Comparison of ENCODE assay signal across 9 cellular contexts in the genomic region with DNA sequence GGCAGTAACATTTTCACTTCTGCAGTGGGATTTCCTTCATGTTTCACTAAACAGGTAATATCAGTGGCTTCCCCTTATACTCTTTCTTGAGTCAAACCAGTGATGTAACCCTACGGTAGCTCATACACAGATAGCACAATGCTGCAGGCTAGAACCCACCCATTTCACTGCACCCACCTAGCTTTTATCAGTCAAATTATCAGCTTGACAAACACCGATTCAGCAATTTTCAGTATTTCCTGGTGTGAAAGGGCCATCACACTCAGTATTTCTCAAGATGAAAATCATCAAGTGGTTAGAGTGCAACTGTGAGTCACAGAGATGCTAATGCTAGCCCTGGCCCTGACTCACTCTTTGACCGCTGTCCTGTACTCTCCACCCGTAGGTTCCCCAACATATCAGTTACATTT.
A peak's percentile ranks its signal among the peaks of the same experiment; 100 is the strongest.
DNase-seq lines count a peak whose midpoint lies in the region; ATAC-seq and TF ChIP-seq lines count a peak whose summit lies in the region.
"Had no signal": no experiment of that assay in that cellular context is flagged by ENCODE, and none has a peak within 500 bp of the region (broad histone marks: within the 10 kb centered on the region; RNA-seq: fewer than 3 reads in every experiment).

No MANE protein-coding gene starts in this region.

- H3K4me1 ChIP-seq in ACC112 (ENCODE audit: control insufficient read depth, insufficient read depth, low read length, unreplicated experiment) = peaks cover 4% of the 10 kb centered on the region

- H3K4me3 ChIP-seq in ACC112 (ENCODE audit: low read depth, low read length) = no peak overlapping the region
- H3K4me3 ChIP-seq: cardiac muscle cell had no signal

- intact Hi-C loops in activated CD8-positive, alpha-beta T cell treated with anti-CD3 and anti-CD28 coated beads for 36 hours (cut with micrococcal nuclease) = loop anchor here (2.0 to 10.0 kb wide), 5 partner anchors 27 to 240 kb away; a partner anchor contains a TSS

- H2AFZ ChIP-seq in ACC112 (ENCODE audit: low read length, unreplicated experiment) = no peak overlapping the region

- DNase-seq in activated CD8-positive, alpha-beta T cell treated with anti-CD3 and anti-CD28 coated beads for 36 hours = peak; percentile 63
- DNase-seq in memory B cell (ENCODE audit: low spot score in 2 of 2) = no peak
- no peak for DNase-seq in SKM-1 (lab: John Stamatoyannopoulos, UW; ENCODE audit: unreplicated experiment)
- DNase-seq in COLO668 (lab: John Stamatoyannopoulos, UW; ENCODE audit: unreplicated experiment) = no peak
- DNase-seq in KG1 (lab: John Stamatoyannopoulos, UW) = no peak

- H3K27me3 Mint-ChIP-seq in activated CD8-positive, alpha-beta T cell treated with anti-CD3 and anti-CD28 coated beads for 36 hours = no peaks in the 10 kb centered on the region
- H3K27me3 Mint-ChIP-seq in memory B cell = no peaks in the 10 kb centered on the region

- ATAC-seq in GM18873 (IDR thresholded peaks at IDR 0.05; ENCODE audit: low FRiP score, unreplicated experiment) (peak; percentile 37), HG03354 (IDR thresholded peaks at IDR 0.05; ENCODE audit: poor library complexity, severe bottlenecking, unreplicated experiment) (peak; percentile 74), memory B cell (ENCODE audit: low read depth) (peak; percentile 70)
- ATAC-seq in activated CD8-positive, alpha-beta T cell treated with anti-CD3 and anti-CD28 coated beads for 36 hours = peak; percentile 72

- peaks cover 17% of the 10 kb centered on the region for H3K36me3 Mint-ChIP-seq in activated CD8-positive, alpha-beta T cell treated with anti-CD3 and anti-CD28 coated beads for 36 hours (ENCODE audit: low read depth)
- H3K36me3 Mint-ChIP-seq in memory B cell = no peaks in the 10 kb centered on the region

- TF ChIP-seq CTCF in activated CD8-positive, alpha-beta T cell treated with anti-CD3 and anti-CD28 coated beads for 36 hours (IDR thresholded peaks at IDR 0.05) = no peak

- peak overlapping the region; percentile 86 for H3K27ac Mint-ChIP-seq in activated CD8-positive, alpha-beta T cell treated with anti-CD3 and anti-CD28 coated beads for 36 hours
- H3K27ac Mint-ChIP-seq in memory B cell = no peak overlapping the region

- H3K36me3 ChIP-seq in ACC112 (ENCODE audit: insufficient read depth, low read length) = no peaks in the 10 kb centered on the region
- H3K36me3 ChIP-seq: cardiac muscle cell had no signal

- peaks cover 4% of the 10 kb centered on the region for H3K9me3 Mint-ChIP-seq in activated CD8-positive, alpha-beta T cell treated with anti-CD3 and anti-CD28 coated beads for 36 hours
- no peaks in the 10 kb centered on the region for H3K9me3 Mint-ChIP-seq in memory B cell

- no peaks in the 10 kb centered on the region for H3K27me3 ChIP-seq in ACC112 (ENCODE audit: insufficient read depth, low read length)
- H3K27me3 ChIP-seq: cardiac muscle cell had no signal

- peaks cover 81% of the 10 kb centered on the region for H3K4me1 Mint-ChIP-seq in activated CD8-positive, alpha-beta T cell treated with anti-CD3 and anti-CD28 coated beads for 36 hours (ENCODE audit: low read depth)
- H3K4me1 Mint-ChIP-seq in memory B cell = peaks cover 19% of the 10 kb centered on the region

- CTCF ChIA-PET in activated CD8-positive, alpha-beta T cell treated with anti-CD3 and anti-CD28 coated beads for 36 hours (lab: Charles Lee) = interaction anchor here (0.8 to 2.6 kb wide), 14 partner anchors 9 to 299 kb away, joined by 3 to 19 read pairs (median 4); no protein-coding TSS in a partner anchor

- H3K27ac ChIP-seq in ACC112 (ENCODE audit: low read depth, low read length) = peak overlapping the region; percentile 34
- H3K27ac ChIP-seq: cardiac muscle cell had no signal

- POLR2A ChIA-PET in activated CD8-positive, alpha-beta T cell treated with anti-CD3 and anti-CD28 coated beads for 36 hours (lab: Charles Lee) = interaction anchor here (0.6 to 2.7 kb wide), 6 partner anchors 27 to 244 kb away, joined by 3 to 12 read pairs (median 4); no protein-coding TSS in a partner anchor

- H3K79me2 ChIP-seq in ACC112 (ENCODE audit: control insufficient read depth, insufficient read depth, low read length, unreplicated experiment) = no peaks in the 10 kb centered on the region

- H3K4me3 Mint-ChIP-seq in activated CD8-positive, alpha-beta T cell treated with anti-CD3 and anti-CD28 coated beads for 36 hours = peak overlapping the region; percentile 19
- H3K4me3 Mint-ChIP-seq in memory B cell = no peak overlapping the region
